Comparison of ENCODE assay signal across 22 cellular contexts in genomic region chr4:86233681-86234080, GRCh38.
DNase-seq lines count a peak whose midpoint lies in the region; ATAC-seq, FAIRE-seq and TF ChIP-seq lines count a peak whose summit lies in the region.
"Had no signal": no experiment of that assay in that cellular context is flagged by ENCODE, and none has a peak within 500 bp of the region (broad histone marks: within the 10 kb centered on the region; RNA-seq: fewer than 3 reads in every experiment).

No MANE protein-coding gene starts in this region.

- H3K36me3 Mint-ChIP-seq in mesothelial cell of epicardium = peaks cover 9% of the 10 kb centered on the region
- H3K36me3 Mint-ChIP-seq in activated naive CD4-positive, alpha-beta T cell treated with anti-CD3 and anti-CD28 coated beads, Interleukin-2, amount 50 U/mL, for 72 hours = no peaks in the 10 kb centered on the region

- H3K9me2 ChIP-seq in PC-9 (ENCODE audit: insufficient read depth) = no peaks in the 10 kb centered on the region

- no peak overlapping the region for H3K4me3 Mint-ChIP-seq in mesothelial cell of epicardium
- H3K4me3 Mint-ChIP-seq: T-helper 2 cell treated with Interferon-gamma antibody and Interleukin-4, amounts not matched to agents 5 μg/mL and 100 μg/mL, for 36 hours had no signal

- POLR2A ChIA-PET in PC-9 (lab: Charles Lee; ENCODE audit: unreplicated experiment) = interaction anchor here (0.5 to 0.6 kb wide), 2 partner anchors 1007 to 1750 kb away, joined by 3 to 10 read pairs; no protein-coding TSS in a partner anchor

- no peak overlapping the region for H2AFZ ChIP-seq in PC-9

- H3F3A ChIP-seq in PC-9 (ENCODE audit: insufficient read depth, low read depth) = no peaks in the 10 kb centered on the region

- no peaks in the 10 kb centered on the region for H3K27me3 Mint-ChIP-seq in mesothelial cell of epicardium (ENCODE audit: low read depth)

- no peaks in the 10 kb centered on the region for H4K20me1 ChIP-seq in PC-9 (ENCODE audit: insufficient read depth)

- intact Hi-C loops in PC-9 (cut with micrococcal nuclease; ENCODE audit: unreplicated experiment) = no loop called here

- H3K4me3 ChIP-seq in PC-9 (no peak overlapping the region), choroid plexus epithelial cell (ENCODE audit: low read depth, low read length) (no peak overlapping the region)
- H3K4me3 ChIP-seq: body of pancreas, SJCRH30, upper lobe of right lung had no signal

- no peaks in the 10 kb centered on the region for H3K79me2 ChIP-seq in PC-9 (ENCODE audit: low read depth)

- H3K4me1 Mint-ChIP-seq in mesothelial cell of epicardium = peaks cover 13% of the 10 kb centered on the region

- peaks cover 25% of the 10 kb centered on the region for H3K9me3 Mint-ChIP-seq in mesothelial cell of epicardium
- peaks cover 12 to 18% of the 10 kb centered on the region in 2 donors for H3K9me3 Mint-ChIP-seq in activated naive CD4-positive, alpha-beta T cell treated with anti-CD3 and anti-CD28 coated beads, Interleukin-2, amount 50 U/mL, for 72 hours

- ATAC-seq in activated naive CD4-positive, alpha-beta T cell treated with anti-CD3 and anti-CD28 coated beads, Interleukin-2, amount 50 U/mL, for 72 hours = no peak
- ATAC-seq: activated CD4-positive, CD25-positive, alpha-beta regulatory T cell treated with anti-CD3 and anti-CD28 coated beads, Interleukin-2, amount 50 U/mL, for 24 hours; body of pancreas; left colon; stimulated activated naive CD8-positive, alpha-beta T cell treated with anti-CD3 and anti-CD28 coated beads, Interleukin-15, Interleukin-2, amounts not matched to agents 100 U/mL and 50 U/mL, for 24 hours; upper lobe of right lung had no signal

- H3K4me1 ChIP-seq in PC-9 (replicated peaks; ENCODE audit: insufficient read depth) = no peaks in the 10 kb centered on the region
- H3K4me1 ChIP-seq: body of pancreas, SJCRH30, upper lobe of right lung had no signal

- H3K36me3 ChIP-seq in PC-9 (ENCODE audit: low read depth) = no peaks in the 10 kb centered on the region
- H3K36me3 ChIP-seq: SJCRH30, upper lobe of right lung had no signal

- H3K4me2 ChIP-seq in PC-9 = no peak overlapping the region

- H3K27me3 ChIP-seq in PC-9 (ENCODE audit: insufficient read depth, low read depth) = no peaks in the 10 kb centered on the region
- H3K27me3 ChIP-seq: body of pancreas, SJCRH30, upper lobe of right lung had no signal

- no peaks in the 10 kb centered on the region for H3K9me3 ChIP-seq in PC-9 (ENCODE audit: insufficient read depth, low read depth)
- H3K9me3 ChIP-seq: body of pancreas had no signal

- CTCF ChIA-PET in PC-9 (lab: Charles Lee) = no interaction called here

- FAIRE-seq in frontal cortex (lab: Jason Lieb, UNC) = no peak

- TF ChIP-seq CTCF in PC-9 (conservative IDR thresholded peaks at IDR 0.05) = no peak
- TF ChIP-seq CTCF in choroid plexus epithelial cell (conservative IDR thresholded peaks at IDR 0.05; ENCODE audit: low read depth, low read length) = no peak
- TF ChIP-seq CTCF in mesothelial cell of epicardium (IDR thresholded peaks at IDR 0.05; ENCODE audit: unreplicated experiment) = no peak

- no peak overlapping the region for H3K27ac ChIP-seq in PC-9
- H3K27ac ChIP-seq: body of pancreas, SJCRH30, upper lobe of right lung had no signal

- DNase-seq in AG08396 (ENCODE audit: low spot score) (peak; percentile 5), PC-9 (peak; percentile 7 to 35), choroid plexus epithelial cell (ENCODE audit: low read depth) (peak; percentile 41), mesothelial cell of epicardium (ENCODE audit: low spot score in 2 of 2, unreplicated experiment in 2 of 2) (no peak), DMS79 (lab: John Stamatoyannopoulos, UW) (no peak), frontal cortex (ENCODE audit: low spot score in 2 of 2) (no peak), globus pallidus (ENCODE audit: low spot score) (no peak)
- DNase-seq in activated naive CD4-positive, alpha-beta T cell treated with anti-CD3 and anti-CD28 coated beads, Interleukin-2, amount 50 U/mL, for 72 hours (ENCODE audit: low spot score in 2 of 2) = no peak
- DNase-seq: activated effector memory CD4-positive, alpha-beta T cell treated with Interleukin-2 at 50 U/mL for 16 hours; body of pancreas; GDM1; HCEC 1CT; hypothalamus; left colon; NCI-H2029; NCI-H524; SJCRH30; stimulated activated CD4-positive, alpha-beta T cell treated with anti-CD3 and anti-CD28 coated beads, Interleukin-12 subunit alpha, Interleukin-12 subunit beta, amount 100 ng/mL, for 4 hours; stimulated activated naive CD8-positive, alpha-beta T cell treated with anti-CD3 and anti-CD28 coated beads, Interleukin-15, Interleukin-2, amounts not matched to agents 100 U/mL and 50 U/mL, for 24 hours; upper lobe of right lung had no signal

- BruUV-seq in PC-9 (replicated peaks; lab: Mats Ljungman, UMichigan) = no TSS peak

- peak overlapping the region; percentile 33 for H3K27ac Mint-ChIP-seq in mesothelial cell of epicardium
- H3K27ac Mint-ChIP-seq in activated naive CD4-positive, alpha-beta T cell treated with anti-CD3 and anti-CD28 coated beads, Interleukin-2, amount 50 U/mL, for 72 hours = no peak overlapping the region
- H3K27ac Mint-ChIP-seq: T-helper 2 cell treated with Interferon-gamma antibody and Interleukin-4, amounts not matched to agents 5 μg/mL and 100 μg/mL, for 36 hours had no signal

Comparison
In these comparisons a context has a peak if more than half of its experiments do, and no peak if none do; other contexts are left out.
1. DNase-seq: peak in AG08396 (single experiment), PC-9 (2 of 2) and choroid plexus epithelial cell (single experiment); none in mesothelial cell of epicardium (0 of 2), activated naive CD4-positive, alpha-beta T cell treated with anti-CD3 and anti-CD28 coated beads, Interleukin-2, amount 50 U/mL, for 72 hours (0 of 2), DMS79 (single experiment), frontal cortex (0 of 2) and globus pallidus (single experiment).